ENCODE assay signal across 9 cellular contexts in the genomic region with DNA sequence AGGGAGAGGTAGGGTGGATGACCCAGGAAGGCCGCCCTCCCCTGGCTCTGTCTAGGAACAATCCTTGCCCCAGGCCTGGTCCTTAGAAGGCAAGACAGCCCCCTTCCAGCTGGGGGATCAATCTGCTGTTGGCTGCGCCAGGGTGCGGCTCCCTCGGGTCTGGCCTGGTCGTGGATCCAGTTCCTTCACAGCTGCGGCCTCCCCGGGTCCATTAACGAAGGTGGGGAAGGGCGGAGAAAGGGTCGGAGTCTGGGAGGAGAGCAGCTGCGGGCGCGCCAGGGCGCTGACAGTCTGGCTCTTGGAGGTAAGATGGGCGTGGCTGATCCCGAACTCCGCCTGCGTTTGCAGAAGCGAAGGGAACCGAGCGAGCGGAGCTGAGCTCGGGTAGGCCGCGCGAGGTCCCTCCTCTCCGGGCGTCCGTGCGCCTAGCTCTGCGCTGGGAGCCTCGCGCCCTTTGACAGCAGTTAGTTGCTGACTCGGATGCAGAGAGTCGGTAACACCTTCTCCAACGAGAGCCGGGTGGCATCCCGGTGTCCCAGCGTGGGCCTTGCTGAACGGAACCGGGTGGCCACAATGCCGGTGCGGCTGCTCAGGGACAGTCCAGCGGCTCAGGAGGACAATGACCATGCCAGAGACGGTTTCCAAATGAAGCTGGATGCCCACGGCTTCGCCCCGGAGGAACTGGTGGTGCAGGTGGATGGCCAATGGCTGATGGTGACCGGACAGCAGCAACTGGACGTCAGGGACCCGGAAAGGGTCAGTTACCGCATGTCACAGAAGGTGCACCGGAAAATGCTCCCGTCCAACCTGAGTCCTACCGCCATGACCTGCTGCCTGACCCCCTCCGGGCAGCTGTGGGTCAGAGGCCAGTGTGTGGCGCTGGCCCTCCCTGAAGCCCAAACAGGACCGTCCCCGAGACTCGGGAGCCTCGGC. TPM values are rescaled to one million over a fixed set of nuclear protein-coding genes. Genes with fewer than 3 reads are reported as not detected.
DNase-seq lines count a peak whose midpoint lies in the region; ATAC-seq and TF ChIP-seq lines count a peak whose summit lies in the region.
"Had no signal": no experiment of that assay in that cellular context is flagged by ENCODE, and none has a peak within 500 bp of the region (broad histone marks: within the 10 kb centered on the region; RNA-seq: fewer than 3 reads in every experiment).

A gene with protein sequence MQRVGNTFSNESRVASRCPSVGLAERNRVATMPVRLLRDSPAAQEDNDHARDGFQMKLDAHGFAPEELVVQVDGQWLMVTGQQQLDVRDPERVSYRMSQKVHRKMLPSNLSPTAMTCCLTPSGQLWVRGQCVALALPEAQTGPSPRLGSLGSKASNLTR (plus strand): TSS at position 434 of the 933 bp plus-strand sequence. CDS start 47 bp downstream, at position 481.

- H3K4me3 ChIP-seq in Jurkat, Clone E6-1 (ENCODE audit: low read length), result peak within 1 kb of the TSS; percentile 59
- peak within 1 kb of the TSS in 3 of 4 donors; percentile 28 to 95 (median 80) for H3K4me3 ChIP-seq in gastrocnemius medialis

- H3K9me3 ChIP-seq in gastrocnemius medialis, result no peaks in the 10 kb centered on the region

- peaks cover 13 to 24% of the 10 kb centered on the region in 2 donors for H3K4me1 ChIP-seq in gastrocnemius medialis

- ATAC-seq in gastrocnemius medialis, result no peak
- no peak for ATAC-seq in GM18907 (IDR thresholded peaks at IDR 0.05; ENCODE audit: unreplicated experiment)
- no peak for ATAC-seq in HG02840 (IDR thresholded peaks at IDR 0.05; ENCODE audit: low FRiP score, unreplicated experiment)

- no peaks in the 10 kb centered on the region for H3K27me3 ChIP-seq in gastrocnemius medialis

- H3K36me3 ChIP-seq in gastrocnemius medialis, result peaks cover 0 to 30% of the 10 kb centered on the region in 2 donors

- TF ChIP-seq POLR2A in gastrocnemius medialis (IDR thresholded peaks at IDR 0.05), result no peak

- TF ChIP-seq CTCF in VCaP (conservative IDR thresholded peaks at IDR 0.05) (no peak), gastrocnemius medialis (IDR thresholded peaks at IDR 0.05 in 4 of 5, conservative IDR thresholded peaks at IDR 0.05 in 1 of 5) (no peak)

- no peak for DNase-seq in Jurkat, Clone E6-1 (ENCODE audit: low read depth, low spot score)
- DNase-seq in iPS DF 4.7 (ENCODE audit: extremely low read depth, low spot score) (peak; percentile 68), gastrocnemius medialis (no peak), SIG-M5 treated with dmso at 0.1 percent for 504 hours (lab: John Stamatoyannopoulos, UW; ENCODE audit: unreplicated experiment) (no peak), SKM-1 treated with dmso at 0.1 percent for 144 hours (lab: John Stamatoyannopoulos, UW; ENCODE audit: unreplicated experiment) (no peak)

- intact Hi-C loops in gastrocnemius medialis (cut with DNase I; ENCODE audit: low total_unique reads), result loop anchor here (5.0 kb wide), 1 partner anchor 60 kb away; a partner anchor contains a TSS

- H3K27ac ChIP-seq in VCaP (peak within 1 kb of the TSS; percentile 78; the same call in 1 of the 2 replicates), gastrocnemius medialis (peak within 1 kb of the TSS; percentile 73 to 83 (median 76))

- in situ Hi-C loops in gastrocnemius medialis (cut with MboI; ENCODE audit: low sequenced_read_pairs in 4 of 4), result no loop called here

RNA-seq across cellular contexts. Expression of the gene that starts here (rescaled TPM):
- not detected for polyA plus RNA-seq in Jurkat, Clone E6-1 (2012; ENCODE audit: insufficient read depth, insufficient read length)
- not detected for total RNA-seq in gastrocnemius medialis
- total RNA-seq: subcutaneous adipose tissue had no signal
